In genomic region chr1:236280438-236281285, GRCh38 we compare ENCODE assay signal across 8 cellular contexts. TPM values are rescaled to one million over a fixed set of nuclear protein-coding genes. Genes with fewer than 3 reads are reported as not detected.
DNase-seq lines count a peak whose midpoint lies in the region; ATAC-seq and TF ChIP-seq lines count a peak whose summit lies in the region.

No MANE protein-coding gene starts in this region.

- peak overlapping the region; percentile 71 for H3K27ac Mint-ChIP-seq in activated CD8-positive, alpha-beta memory T cell treated with anti-CD3 and anti-CD28 coated beads, Interleukin-2, amount 10 ng/mL, durations not matched to agents 7 days and 5 days

- H3K27ac ChIP-seq in esophagus (ENCODE audit: low read depth in 2 of 2, low read length in 1 of 2) (peak overlapping the region in 1 of 2 donors; percentile 77), neutrophil (peak overlapping the region; percentile 65)

- 9% methylated on average over 17 of the region's 17 CpGs for WGBS in esophagus, 2 donors

- H3K9me3 ChIP-seq in esophagus (ENCODE audit: control insufficient read depth in 2 of 2, insufficient read depth in 1 of 2, low read depth in 1 of 2, low read length in 1 of 2), result no peaks in the 10 kb centered on the region
- H3K9me3 ChIP-seq in neutrophil, result no peaks in the 10 kb centered on the region

- H3K4me3 ChIP-seq in GM12875 (ENCODE audit: low read depth, low read length) (peak overlapping the region; percentile 93), esophagus (ENCODE audit: low read depth in 1 of 2, low read length in 2 of 2) (peak overlapping the region; percentile 85 to 89), neutrophil (ENCODE audit: low read depth in 1 of 2, low read length in 1 of 2) (peak overlapping the region; percentile 75 to 93)

- H3K27me3 Mint-ChIP-seq in activated CD8-positive, alpha-beta memory T cell treated with anti-CD3 and anti-CD28 coated beads, Interleukin-2, amount 10 ng/mL, durations not matched to agents 7 days and 5 days, result peaks cover 5% of the 10 kb centered on the region

- H3K4me1 Mint-ChIP-seq in activated CD8-positive, alpha-beta memory T cell treated with anti-CD3 and anti-CD28 coated beads, Interleukin-2, amount 10 ng/mL, durations not matched to agents 7 days and 5 days, result peaks cover 43% of the 10 kb centered on the region

- no peak for ATAC-seq in activated CD8-positive, alpha-beta memory T cell treated with anti-CD3 and anti-CD28 coated beads, Interleukin-2, amount 10 ng/mL, durations not matched to agents 7 days and 5 days
- no peak for ATAC-seq in HG03025 (IDR thresholded peaks at IDR 0.05; ENCODE audit: low FRiP score, unreplicated experiment)

- peak overlapping the region; percentile 89 for H3K4me3 Mint-ChIP-seq in activated CD8-positive, alpha-beta memory T cell treated with anti-CD3 and anti-CD28 coated beads, Interleukin-2, amount 10 ng/mL, durations not matched to agents 7 days and 5 days

- peaks cover 4 to 5% of the 10 kb centered on the region in 2 donors for H3K4me1 ChIP-seq in esophagus (ENCODE audit: control insufficient read depth in 2 of 2, insufficient read depth in 2 of 2, low read length in 1 of 2)
- peaks cover 15 to 17% of the 10 kb centered on the region in 2 experiments for H3K4me1 ChIP-seq in neutrophil (ENCODE audit: control insufficient read depth in 1 of 2, insufficient read depth in 1 of 2, low read depth in 1 of 2, low read length in 1 of 2)

- H3K27me3 ChIP-seq in esophagus (ENCODE audit: control insufficient read depth in 1 of 2, insufficient read depth in 2 of 2, low read length in 2 of 2), result no peaks in the 10 kb centered on the region
- peaks cover 25% of the 10 kb centered on the region for H3K27me3 ChIP-seq in neutrophil

- H3K36me3 ChIP-seq in esophagus (ENCODE audit: control insufficient read depth in 2 of 2, insufficient read depth in 2 of 2, low read length in 1 of 2) (no peaks in the 10 kb centered on the region), neutrophil (no peaks in the 10 kb centered on the region)

- H3K36me3 Mint-ChIP-seq in activated CD8-positive, alpha-beta memory T cell treated with anti-CD3 and anti-CD28 coated beads, Interleukin-2, amount 10 ng/mL, durations not matched to agents 7 days and 5 days, result peaks cover 6% of the 10 kb centered on the region

- no peaks in the 10 kb centered on the region for H3K9me3 Mint-ChIP-seq in activated CD8-positive, alpha-beta memory T cell treated with anti-CD3 and anti-CD28 coated beads, Interleukin-2, amount 10 ng/mL, durations not matched to agents 7 days and 5 days (ENCODE audit: low read depth)

- CTCF ChIA-PET in activated CD8-positive, alpha-beta memory T cell treated with anti-CD3 and anti-CD28 coated beads, Interleukin-2, amount 10 ng/mL, durations not matched to agents 7 days and 5 days (lab: Charles Lee), result interaction anchor here (0.6 to 1.3 kb wide), 2 partner anchors 18 to 172 kb away, joined by 3 to 5 read pairs; no protein-coding TSS in a partner anchor

- DNase-seq in NCI-H2029 treated with DMSO at 0.1 percent for 48 hours (lab: John Stamatoyannopoulos, UW) (peak; percentile 48), NCI-H446 (lab: John Stamatoyannopoulos, UW) (no peak)
- peak; percentile 47 for DNase-seq in activated CD8-positive, alpha-beta memory T cell treated with anti-CD3 and anti-CD28 coated beads, Interleukin-2, amount 10 ng/mL, durations not matched to agents 7 days and 5 days
- no peak for DNase-seq in effector CD8-positive, alpha-beta T cell (lab: John Stamatoyannopoulos, UW)

- TF ChIP-seq CTCF in GM12875 (IDR thresholded peaks at IDR 0.05; ENCODE audit: borderline replicate concordance, insufficient read depth, low read depth, low read length) (no peak), neutrophil (IDR thresholded peaks at IDR 0.05) (no peak)

RNA-seq across cellular contexts. Expression of gene ERO1B, which starts 1.1 kb away (rescaled TPM):
- 1 to 10 TPM; 2.6 to 4.8 TPM for total RNA-seq in activated CD8-positive, alpha-beta memory T cell treated with anti-CD3 and anti-CD28 coated beads, Interleukin-2, amount 10 ng/mL, durations not matched to agents 7 days and 5 days
- 1 to 10 TPM; 1.1 to 1.8 TPM for polyA plus RNA-seq in esophagus

Comparison
In these comparisons a context has a peak if more than half of its experiments do, and no peak if none do; other contexts are left out.
1. DNase-seq: peak in NCI-H2029 treated with DMSO at 0.1 percent for 48 hours (single experiment) and activated CD8-positive, alpha-beta memory T cell treated with anti-CD3 and anti-CD28 coated beads, Interleukin-2, amount 10 ng/mL, durations not matched to agents 7 days and 5 days (single experiment); none in effector CD8-positive, alpha-beta T cell (single experiment) and NCI-H446 (0 of 2).
2. Peak in every context shown above with its lines, with median percentiles within 50 percentile points of each other: H3K4me3 ChIP-seq.